In genomic region chr22:35023692-35024363, GRCh38 we compare ENCODE assay signal across 8 cellular contexts. TPM values are rescaled to one million over a fixed set of nuclear protein-coding genes. Genes with fewer than 3 reads are reported as not detected.
A peak's percentile ranks its signal among the peaks of the same experiment; 100 is the strongest.
DNase-seq lines count a peak whose midpoint lies in the region; ATAC-seq and TF ChIP-seq lines count a peak whose summit lies in the region.

No MANE protein-coding gene starts in this region.

- POLR2A ChIA-PET in HEK293T (lab: Yijun Ruan, JAX) = no interaction called here

- H3K4me3 Mint-ChIP-seq in activated naive CD4-positive, alpha-beta T cell treated with anti-CD3 and anti-CD28 coated beads, Interleukin-2, amount 10 ng/mL, durations not matched to agents 7 days and 5 days = no peak overlapping the region

- no peaks in the 10 kb centered on the region for H3K36me3 Mint-ChIP-seq in activated naive CD4-positive, alpha-beta T cell treated with anti-CD3 and anti-CD28 coated beads, Interleukin-2, amount 10 ng/mL, durations not matched to agents 7 days and 5 days

- DNase-seq in CD1c-positive myeloid dendritic cell (ENCODE audit: extremely low spot score) (peak; percentile 36), HEK293T (ENCODE audit: extremely low spot score) (peak; percentile 86), RPMI8226 (peak; percentile 74), left ventricle myocardium superior (peak; percentile 82), putamen (ENCODE audit: low spot score) (peak; percentile 25), SIG-M5 treated with dmso at 0.1 percent for 504 hours (lab: John Stamatoyannopoulos, UW; ENCODE audit: unreplicated experiment) (no peak)
- peak; percentile 74 for DNase-seq in activated naive CD4-positive, alpha-beta T cell treated with anti-CD3 and anti-CD28 coated beads, Interleukin-2, amount 10 ng/mL, durations not matched to agents 7 days and 5 days

- CTCF ChIA-PET in HEK293T (lab: Yijun Ruan, JAX) = interaction anchor here (0.6 to 1.3 kb wide), 7 partner anchors 18 to 1420 kb away, joined by 3 to 6 read pairs (median 5); no protein-coding TSS in a partner anchor
- CTCF ChIA-PET in activated naive CD4-positive, alpha-beta T cell treated with anti-CD3 and anti-CD28 coated beads, Interleukin-2, amount 10 ng/mL, durations not matched to agents 7 days and 5 days (lab: Charles Lee) = interaction anchor here (0.6 to 1.8 kb wide), 8 partner anchors 9 to 1101 kb away, joined by 3 to 8 read pairs (median 4); no protein-coding TSS in a partner anchor

- H3K9me3 Mint-ChIP-seq in activated naive CD4-positive, alpha-beta T cell treated with anti-CD3 and anti-CD28 coated beads, Interleukin-2, amount 10 ng/mL, durations not matched to agents 7 days and 5 days = no peaks in the 10 kb centered on the region

- no peaks in the 10 kb centered on the region for H3K4me1 Mint-ChIP-seq in activated naive CD4-positive, alpha-beta T cell treated with anti-CD3 and anti-CD28 coated beads, Interleukin-2, amount 10 ng/mL, durations not matched to agents 7 days and 5 days

- ATAC-seq in left ventricle myocardium superior = peak; percentile 72
- ATAC-seq in HG02938 (IDR thresholded peaks at IDR 0.05; ENCODE audit: unreplicated experiment) = no peak

- intact Hi-C loops in left ventricle myocardium superior (cut with micrococcal nuclease) = no loop called here

- H3K27me3 Mint-ChIP-seq in activated naive CD4-positive, alpha-beta T cell treated with anti-CD3 and anti-CD28 coated beads, Interleukin-2, amount 10 ng/mL, durations not matched to agents 7 days and 5 days = peaks cover 10% of the 10 kb centered on the region

- H3K27ac Mint-ChIP-seq in activated naive CD4-positive, alpha-beta T cell treated with anti-CD3 and anti-CD28 coated beads, Interleukin-2, amount 10 ng/mL, durations not matched to agents 7 days and 5 days = no peak overlapping the region

TF ChIP-seq in HEK293T, 16 proteins besides CTCF, POLR2A, EP300 and RAD21:
- TF ChIP-seq ARNT (IDR thresholded peaks at IDR 0.05) = no peak
- TF ChIP-seq NFRKB (IDR thresholded peaks at IDR 0.05) = no peak
- no peak for TF ChIP-seq CTBP1 (IDR thresholded peaks at IDR 0.05; ENCODE audit: borderline replicate concordance)
- no peak for TF ChIP-seq FOXM1 (IDR thresholded peaks at IDR 0.05; ENCODE audit: borderline replicate concordance)
- TF ChIP-seq BHLHE40 (IDR thresholded peaks at IDR 0.05; ENCODE audit: borderline replicate concordance) = no peak
- TF ChIP-seq ZNF384 (IDR thresholded peaks at IDR 0.05) = no peak
- TF ChIP-seq HDGF (IDR thresholded peaks at IDR 0.05; ENCODE audit: borderline replicate concordance) = no peak

RNA-seq across cellular contexts. Expression of gene ISX, which starts 42.1 kb away (rescaled TPM):
- total RNA-seq in left ventricle myocardium superior = not detected
